16 cellular contexts compared by ENCODE assay signal in the genomic region with DNA sequence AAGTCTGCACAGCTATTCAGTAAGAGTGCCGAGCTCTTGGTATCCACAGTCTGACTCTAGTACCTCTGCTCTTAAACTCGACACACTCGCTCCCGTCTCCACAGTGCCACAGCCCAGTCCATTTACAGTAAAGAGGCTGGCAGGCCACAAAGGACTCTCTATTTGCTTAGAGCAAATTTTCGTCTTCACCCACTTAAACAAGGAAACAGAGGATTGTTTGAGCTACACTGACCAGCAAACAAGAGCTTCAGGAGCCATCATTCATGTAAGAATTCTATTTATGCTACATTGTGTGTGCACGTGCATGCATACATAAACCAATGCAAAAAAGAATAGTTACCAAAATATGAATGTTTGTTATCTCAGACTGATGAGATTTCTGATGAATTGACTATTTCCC.
"Had no signal": no experiment of that assay in that cellular context is flagged by ENCODE, and none has a peak within 500 bp of the region (broad histone marks: within the 10 kb centered on the region; RNA-seq: fewer than 3 reads in every experiment).

No MANE protein-coding gene starts in this region.

- DNase-seq: activated naive CD4-positive, alpha-beta T cell treated with Interleukin-2 at 50 U/mL for 16 hours; anterior cingulate cortex; brain microvascular endothelial cell; effector memory CD4-positive, alpha-beta T cell; kidney glomerular epithelial cell; left ventricle myocardium superior; nucleus accumbens; stimulated activated CD4-positive, alpha-beta T cell treated with anti-CD3 and anti-CD28 coated beads, Interleukin-15, amount 100 ng/mL, for 24 hours; stimulated activated CD4-positive, alpha-beta T cell treated with anti-CD3 and anti-CD28 coated beads, Interleukin-4, amount 100 ng/mL, for 1 hour; stimulated activated naive B cell treated with anti-CD40 and anti-IgM and Interleukin-4, amounts not matched to agents 10 μg/mL and 1 μg/mL and 100 μg/mL, for 72 hours had no signal

- H3K4me3 Mint-ChIP-seq: dendritic cell treated with granulocyte-macrophage colony-stimulating factor and Interleukin-4, amounts not matched to agents 40 ng/mL and 50 ng/mL, for 4 days; memory B cell; natural killer cell treated with Interleukin-12 subunit alpha and Interleukin-12 subunit beta and Interleukin-15 and Interleukin-18, amount 100 ng/mL, for 72 hours; stimulated activated naive B cell treated with anti-CD40 and anti-IgM and Interleukin-4, amounts not matched to agents 10 μg/mL and 1 μg/mL and 100 μg/mL, for 72 hours; type B pancreatic cell had no signal

- H3K9me3 Mint-ChIP-seq: dendritic cell treated with granulocyte-macrophage colony-stimulating factor and Interleukin-4, amounts not matched to agents 40 ng/mL and 50 ng/mL, for 4 days; memory B cell; natural killer cell treated with Interleukin-12 subunit alpha and Interleukin-12 subunit beta and Interleukin-15 and Interleukin-18, amount 100 ng/mL, for 72 hours; stimulated activated naive B cell treated with anti-CD40 and anti-IgM and Interleukin-4, amounts not matched to agents 10 μg/mL and 1 μg/mL and 100 μg/mL, for 72 hours; type B pancreatic cell had no signal

- ATAC-seq: activated CD4-positive, CD25-positive, alpha-beta regulatory T cell treated with anti-CD3 and anti-CD28 coated beads, Interleukin-2, amount 50 U/mL, for 24 hours; foreskin keratinocyte; left ventricle myocardium superior; natural killer cell treated with Interleukin-12 subunit alpha and Interleukin-12 subunit beta and Interleukin-15 and Interleukin-18, amount 100 ng/mL, for 72 hours; stimulated activated naive B cell treated with anti-CD40 and anti-IgM and Interleukin-4, amounts not matched to agents 10 μg/mL and 1 μg/mL and 100 μg/mL, for 72 hours had no signal

- H3K27ac Mint-ChIP-seq: dendritic cell treated with granulocyte-macrophage colony-stimulating factor and Interleukin-4, amounts not matched to agents 40 ng/mL and 50 ng/mL, for 4 days; memory B cell; natural killer cell treated with Interleukin-12 subunit alpha and Interleukin-12 subunit beta and Interleukin-15 and Interleukin-18, amount 100 ng/mL, for 72 hours; stimulated activated naive B cell treated with anti-CD40 and anti-IgM and Interleukin-4, amounts not matched to agents 10 μg/mL and 1 μg/mL and 100 μg/mL, for 72 hours; type B pancreatic cell had no signal

- H3K4me1 Mint-ChIP-seq: memory B cell; stimulated activated naive B cell treated with anti-CD40 and anti-IgM and Interleukin-4, amounts not matched to agents 10 μg/mL and 1 μg/mL and 100 μg/mL, for 72 hours had no signal

- H3K27me3 Mint-ChIP-seq: dendritic cell treated with granulocyte-macrophage colony-stimulating factor and Interleukin-4, amounts not matched to agents 40 ng/mL and 50 ng/mL, for 4 days; natural killer cell treated with Interleukin-12 subunit alpha and Interleukin-12 subunit beta and Interleukin-15 and Interleukin-18, amount 100 ng/mL, for 72 hours had no signal

- H3K36me3 Mint-ChIP-seq: memory B cell; natural killer cell treated with Interleukin-12 subunit alpha and Interleukin-12 subunit beta and Interleukin-15 and Interleukin-18, amount 100 ng/mL, for 72 hours; stimulated activated naive B cell treated with anti-CD40 and anti-IgM and Interleukin-4, amounts not matched to agents 10 μg/mL and 1 μg/mL and 100 μg/mL, for 72 hours; type B pancreatic cell had no signal
